29 cellular contexts compared by ENCODE assay signal in the genomic region with DNA sequence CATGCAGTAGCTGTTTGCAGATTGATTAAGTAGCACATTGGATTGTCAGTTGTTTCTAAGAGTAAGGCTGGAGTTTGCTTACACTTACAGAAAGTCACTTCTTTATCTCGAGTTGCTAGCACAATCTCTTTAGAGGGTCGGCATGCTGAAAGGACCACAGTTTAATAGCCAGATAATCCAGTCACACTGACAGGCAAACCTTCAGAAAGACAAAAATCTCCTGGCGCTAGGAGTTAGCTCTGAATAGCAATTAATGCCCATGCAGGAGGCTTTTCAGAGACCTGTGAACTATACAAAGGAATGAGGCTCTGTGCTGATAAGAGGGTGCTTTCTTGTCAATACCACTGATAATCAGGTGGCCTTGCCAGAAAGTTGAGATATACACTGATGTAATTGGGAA.
"Had no signal": no experiment of that assay in that cellular context is flagged by ENCODE, and none has a peak within 500 bp of the region (broad histone marks: within the 10 kb centered on the region; RNA-seq: fewer than 3 reads in every experiment).

No MANE protein-coding gene starts in this region.

- H3K4me3 Mint-ChIP-seq: immature natural killer cell; mesothelial cell of epicardium; naive B cell; natural killer cell; stimulated activated memory B cell treated with anti-CD40 and anti-IgM and Interleukin-4, amounts not matched to agents 10 μg/mL and 1 μg/mL and 100 μg/mL, for 72 hours; stimulated activated naive CD8-positive, alpha-beta T cell treated with anti-CD3 and anti-CD28 coated beads, Interleukin-15, amount 100 ng/mL, for 72 hours; type B pancreatic cell had no signal

- DNase-seq: hypothalamus; immature natural killer cell; kidney; left colon; left lung; lower lobe of right lung; mammary epithelial cell; mesenchymal stem cell; naive B cell; natural killer cell; nephron progenitor cell; nucleus accumbens; right lobe of liver; stimulated activated CD4-positive, alpha-beta T cell treated with anti-CD3 and anti-CD28 coated beads, Interleukin-1b, Interleukin-23, amount 100 ng/mL, for 48 hours; stimulated activated CD4-positive, alpha-beta T cell treated with anti-CD3 and anti-CD28 coated beads, Interleukin-2, amount 100 ng/mL, for 48 hours; stimulated activated CD4-positive, alpha-beta T cell treated with anti-CD3 and anti-CD28 coated beads, Interleukin-4, amount 100 ng/mL, for 4 hours; stimulated activated CD8-positive, alpha-beta memory T cell treated with anti-CD3 and anti-CD28 coated beads, Interleukin-4, amount 100 ng/mL, for 48 hours; stimulated activated naive CD4-positive, alpha-beta T cell treated with Interleukin-2 at 50 U/mL for 16 hours; stimulated activated naive CD8-positive, alpha-beta T cell treated with anti-CD3 and anti-CD28 coated beads, Interleukin-15, amount 100 ng/mL, for 72 hours; substantia nigra; uterus had no signal

- H3K36me3 Mint-ChIP-seq: immature natural killer cell; mesothelial cell of epicardium; naive B cell; natural killer cell; stimulated activated memory B cell treated with anti-CD40 and anti-IgM and Interleukin-4, amounts not matched to agents 10 μg/mL and 1 μg/mL and 100 μg/mL, for 72 hours; type B pancreatic cell had no signal

- H3K27ac ChIP-seq: left lung, lower lobe of right lung, parathyroid adenoma, right atrium auricular region, right lobe of liver, tibial nerve, uterus had no signal

- H3K9me3 ChIP-seq: left lung, lower lobe of right lung, right atrium auricular region, right lobe of liver, tibial nerve, uterus had no signal

- H3K4me3 ChIP-seq: left lung, lower lobe of right lung, right atrium auricular region, right lobe of liver, smooth muscle cell, tibial nerve, uterus had no signal

- H3K4me2 ChIP-seq: smooth muscle cell had no signal

- H3K36me3 ChIP-seq: left lung, lower lobe of right lung, right atrium auricular region, right lobe of liver, tibial nerve, uterus had no signal

- H3K27me3 ChIP-seq: left lung, right atrium auricular region, right lobe of liver, tibial nerve, uterus had no signal

- H3K27me3 Mint-ChIP-seq: naive B cell; stimulated activated memory B cell treated with anti-CD40 and anti-IgM and Interleukin-4, amounts not matched to agents 10 μg/mL and 1 μg/mL and 100 μg/mL, for 72 hours; stimulated activated naive CD8-positive, alpha-beta T cell treated with anti-CD3 and anti-CD28 coated beads, Interleukin-15, amount 100 ng/mL, for 72 hours had no signal

- H3K27ac Mint-ChIP-seq: immature natural killer cell; mesothelial cell of epicardium; naive B cell; natural killer cell; nephron progenitor cell; stimulated activated memory B cell treated with anti-CD40 and anti-IgM and Interleukin-4, amounts not matched to agents 10 μg/mL and 1 μg/mL and 100 μg/mL, for 72 hours; type B pancreatic cell had no signal

- ATAC-seq: left colon; left lung; lower lobe of right lung; natural killer cell; right lobe of liver; stimulated activated memory B cell treated with anti-CD40 and anti-IgM and Interleukin-4, amounts not matched to agents 10 μg/mL and 1 μg/mL and 100 μg/mL, for 72 hours; stimulated activated naive CD8-positive, alpha-beta T cell treated with anti-CD3 and anti-CD28 coated beads, Interleukin-15, amount 100 ng/mL, for 72 hours had no signal

- H3K4me1 ChIP-seq: left lung, lower lobe of right lung, parathyroid adenoma, right atrium auricular region, right lobe of liver, tibial nerve, uterus had no signal

- H2AFZ ChIP-seq: parathyroid adenoma had no signal

- H3K4me1 Mint-ChIP-seq: immature natural killer cell; mesothelial cell of epicardium; naive B cell; natural killer cell; nephron progenitor cell; stimulated activated memory B cell treated with anti-CD40 and anti-IgM and Interleukin-4, amounts not matched to agents 10 μg/mL and 1 μg/mL and 100 μg/mL, for 72 hours; stimulated activated naive CD8-positive, alpha-beta T cell treated with anti-CD3 and anti-CD28 coated beads, Interleukin-15, amount 100 ng/mL, for 72 hours had no signal

- FAIRE-seq: islet of Langerhans, kidney had no signal

- H3K79me2 ChIP-seq: parathyroid adenoma had no signal

- H3K9me3 Mint-ChIP-seq: stimulated activated memory B cell treated with anti-CD40 and anti-IgM and Interleukin-4, amounts not matched to agents 10 μg/mL and 1 μg/mL and 100 μg/mL, for 72 hours; type B pancreatic cell had no signal

- H3K9ac ChIP-seq: parathyroid adenoma had no signal
